Comparison of ENCODE assay signal across 16 cellular contexts in genomic region chr11:110290591-110291334, GRCh38.
"Had no signal": no experiment of that assay in that cellular context is flagged by ENCODE, and none has a peak within 500 bp of the region (broad histone marks: within the 10 kb centered on the region; RNA-seq: fewer than 3 reads in every experiment).

No MANE protein-coding gene starts in this region.

- H3K9ac ChIP-seq: parathyroid adenoma had no signal

- H3K4me3 ChIP-seq: breast epithelium, esophagus muscularis mucosa, gastroesophageal sphincter, heart right ventricle, left lung, sigmoid colon, stomach, upper lobe of left lung had no signal

- H3K27me3 Mint-ChIP-seq: activated CD4-positive, alpha-beta memory T cell treated with anti-CD3 and anti-CD28 coated beads for 36 hours had no signal

- H2AFZ ChIP-seq: parathyroid adenoma had no signal

- H3K27me3 ChIP-seq: breast epithelium, esophagus muscularis mucosa, gastroesophageal sphincter, heart right ventricle, left lung, sigmoid colon, stomach, upper lobe of left lung had no signal

- H3K9me3 ChIP-seq: breast epithelium, esophagus muscularis mucosa, gastroesophageal sphincter, heart right ventricle, left lung, sigmoid colon, stomach, upper lobe of left lung had no signal

- H3K4me3 Mint-ChIP-seq: activated CD4-positive, alpha-beta memory T cell treated with anti-CD3 and anti-CD28 coated beads for 36 hours; stimulated activated effector memory CD8-positive, alpha-beta T cell treated with anti-CD3 and anti-CD28 coated beads, Interleukin-12 subunit alpha, Interleukin-12 subunit beta, amount 100 ng/mL, for 72 hours had no signal

- ATAC-seq: gastroesophageal sphincter; heart right ventricle; left lung; stimulated activated effector memory CD8-positive, alpha-beta T cell treated with anti-CD3 and anti-CD28 coated beads, Interleukin-12 subunit alpha, Interleukin-12 subunit beta, amount 100 ng/mL, for 72 hours had no signal

- H3K27ac Mint-ChIP-seq: activated CD4-positive, alpha-beta memory T cell treated with anti-CD3 and anti-CD28 coated beads for 36 hours; stimulated activated effector memory CD8-positive, alpha-beta T cell treated with anti-CD3 and anti-CD28 coated beads, Interleukin-12 subunit alpha, Interleukin-12 subunit beta, amount 100 ng/mL, for 72 hours had no signal

- DNase-seq: activated CD4-positive, alpha-beta memory T cell treated with anti-CD3 and anti-CD28 coated beads for 36 hours; activated naive CD4-positive, alpha-beta T cell treated with anti-CD3 and anti-CD28 coated beads, Interleukin-2, amount 50 U/mL, for 16 hours; cerebellar nuclear complex; effector CD4-positive, alpha-beta T cell; heart right ventricle; left lung; sigmoid colon; stimulated activated CD4-positive, alpha-beta T cell treated with anti-CD3 and anti-CD28 coated beads, Interleukin-4, amount 100 ng/mL, for 24 hours; stomach; upper lobe of left lung; WERI-Rb-1 had no signal

- H3K9me3 Mint-ChIP-seq: activated CD4-positive, alpha-beta memory T cell treated with anti-CD3 and anti-CD28 coated beads for 36 hours; stimulated activated effector memory CD8-positive, alpha-beta T cell treated with anti-CD3 and anti-CD28 coated beads, Interleukin-12 subunit alpha, Interleukin-12 subunit beta, amount 100 ng/mL, for 72 hours had no signal

- H3K36me3 ChIP-seq: breast epithelium, esophagus muscularis mucosa, gastroesophageal sphincter, left lung, sigmoid colon, stomach, upper lobe of left lung had no signal
